Comparison of ENCODE assay signal across 17 cellular contexts in the genomic region with DNA sequence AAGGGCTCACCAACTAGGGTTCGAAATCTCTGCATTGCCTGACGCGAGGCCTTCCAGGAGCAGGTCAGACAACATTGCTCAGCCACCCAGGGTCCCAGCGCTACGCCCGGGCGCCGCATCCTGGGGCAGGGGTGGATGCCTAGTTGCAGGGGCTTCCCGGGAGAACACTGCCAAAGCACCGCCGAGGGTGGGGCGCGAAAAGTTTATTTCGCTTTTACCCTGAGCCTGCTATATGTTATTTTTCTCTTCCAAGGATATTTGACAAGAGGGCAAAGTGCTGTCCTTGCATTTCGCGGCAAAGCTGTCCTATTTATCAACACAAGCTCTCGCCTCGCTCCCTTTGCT. TPM values are rescaled to one million over a fixed set of nuclear protein-coding genes. Genes with fewer than 3 reads are reported as not detected.
DNase-seq lines count a peak whose midpoint lies in the region; ATAC-seq and TF ChIP-seq lines count a peak whose summit lies in the region.
"Had no signal": no experiment of that assay in that cellular context is flagged by ENCODE, and none has a peak within 500 bp of the region (broad histone marks: within the 10 kb centered on the region; RNA-seq: fewer than 3 reads in every experiment).

No MANE protein-coding gene starts in this region.

- H3K9me3 Mint-ChIP-seq in Caco-2 (ENCODE audit: unreplicated experiment): no peaks in the 10 kb centered on the region

- no peak overlapping the region for H3K27ac Mint-ChIP-seq in Caco-2 (ENCODE audit: unreplicated experiment)

- H2AFZ ChIP-seq in GM23248 (no peak overlapping the region), osteoblast (ENCODE audit: low read length) (no peak overlapping the region)

- H3K4me2 ChIP-seq in GM23248 (ENCODE audit: unreplicated experiment) (no peak overlapping the region), osteoblast (ENCODE audit: insufficient read depth, low read length) (no peak overlapping the region)

- H3K9me2 ChIP-seq in GM23248 (ENCODE audit: insufficient read depth): no peaks in the 10 kb centered on the region

- no peak overlapping the region for H3K9ac ChIP-seq in GM23248

- H3K4me1 ChIP-seq in Caco-2 (no peaks in the 10 kb centered on the region), GM23248 (ENCODE audit: insufficient read depth) (no peaks in the 10 kb centered on the region), osteoblast (ENCODE audit: insufficient read depth, low read length) (no peaks in the 10 kb centered on the region)

- H3F3A ChIP-seq in GM23248 (ENCODE audit: insufficient read depth): no peaks in the 10 kb centered on the region

- 1% methylated on average over 18 of the region's 18 CpGs for WGBS in GM23248 (ENCODE audit: low coverage in 1 of 2, low lambda C conversion rate in 2 of 2, missing lambda C conversion rate in 2 of 2), 2 experiments

- peak overlapping the region; percentile 80 for H3K4me3 Mint-ChIP-seq in Caco-2 (ENCODE audit: unreplicated experiment)

- no peaks in the 10 kb centered on the region for H3K79me2 ChIP-seq in GM23248 (ENCODE audit: insufficient read depth)
- H3K79me2 ChIP-seq in osteoblast (ENCODE audit: insufficient read depth, low read length): no peaks in the 10 kb centered on the region

- ATAC-seq in left lobe of liver (no peak), GM18861 (IDR thresholded peaks at IDR 0.05; ENCODE audit: unreplicated experiment) (no peak), GM18498 (IDR thresholded peaks at IDR 0.05; ENCODE audit: unreplicated experiment) (no peak)

- BruUV-seq in Caco-2 (replicated peaks; lab: Mats Ljungman, UMichigan): no TSS peak

- H3K27me3 ChIP-seq in Caco-2 (replicated peaks; ENCODE audit: control insufficient read depth, insufficient read depth, low read length) (no peaks in the 10 kb centered on the region; the same call in 1 of the 2 replicates), GM23248 (replicated peaks; ENCODE audit: insufficient read depth) (peaks cover 79% of the 10 kb centered on the region), osteoblast (ENCODE audit: insufficient read depth, low read length) (peaks cover 78% of the 10 kb centered on the region)

- H3K27me3 Mint-ChIP-seq in Caco-2 (ENCODE audit: insufficient read depth, unreplicated experiment): peaks cover 22% of the 10 kb centered on the region

- H3K4me3 ChIP-seq in Caco-2 (ENCODE audit: low read depth, low read length): peak overlapping the region; percentile 22
- no peak overlapping the region for H3K4me3 ChIP-seq in GM23248
- peak overlapping the region; percentile 15 for H3K4me3 ChIP-seq in coronary artery
- H3K4me3 ChIP-seq in osteoblast (ENCODE audit: insufficient read depth, low read length): no peak overlapping the region
- H3K4me3 ChIP-seq: lung had no signal

- no peak for DNase-seq in Caco-2
- peak; percentile 10 for DNase-seq in GM23248
- no peak for DNase-seq in coronary artery (ENCODE audit: low spot score)
- DNase-seq in osteoblast (ENCODE audit: insufficient read length, low spot score, missing footprints): peak; percentile 80
- DNase-seq in left lobe of liver (ENCODE audit: low spot score): no peak
- DNase-seq in COLO829 (ENCODE audit: low spot score): no peak
- DNase-seq: amygdala; GOT3; SHP77; stimulated activated CD4-positive, alpha-beta T cell treated with anti-CD3 and anti-CD28 coated beads, Interleukin-1b, Interleukin-23, amount 100 ng/mL, for 48 hours had no signal

- TF ChIP-seq CTCF in Caco-2 (IDR thresholded peaks at IDR 0.05; ENCODE audit: insufficient read depth in 1 of 2, low read depth in 1 of 2, low read length in 1 of 2, severe bottlenecking in 1 of 2, unreplicated experiment in 1 of 2): no peak
- TF ChIP-seq CTCF in coronary artery (IDR thresholded peaks at IDR 0.05): no peak
- no peak for TF ChIP-seq CTCF in osteoblast (IDR thresholded peaks at IDR 0.05; ENCODE audit: extremely low read depth, low read depth, low read length)

- no peaks in the 10 kb centered on the region for H4K20me1 ChIP-seq in GM23248 (ENCODE audit: insufficient read depth)
- no peaks in the 10 kb centered on the region for H4K20me1 ChIP-seq in osteoblast (ENCODE audit: insufficient read depth, low read length)

- POLR2A ChIA-PET in Caco-2 (lab: Charles Lee): no interaction called here

- H3K4me1 Mint-ChIP-seq in Caco-2 (ENCODE audit: low read depth, unreplicated experiment): no peaks in the 10 kb centered on the region

- CTCF ChIA-PET in Caco-2 (lab: Charles Lee): no interaction called here

- intact Hi-C loops in Caco-2 (cut with micrococcal nuclease; ENCODE audit: unreplicated experiment): no loop called here

- H3K9me3 ChIP-seq in Caco-2 (no peaks in the 10 kb centered on the region), GM23248 (ENCODE audit: low read depth) (no peaks in the 10 kb centered on the region), osteoblast (ENCODE audit: low read depth, low read length) (no peaks in the 10 kb centered on the region)
- H3K9me3 ChIP-seq: pancreas had no signal

- in situ Hi-C loops in GM23248 (cut with MboI): no loop called here

- H3K36me3 ChIP-seq in Caco-2 (ENCODE audit: control insufficient read depth, insufficient read depth, low read length) (no peaks in the 10 kb centered on the region), GM23248 (ENCODE audit: low read depth) (no peaks in the 10 kb centered on the region), osteoblast (ENCODE audit: insufficient read depth, low read length) (no peaks in the 10 kb centered on the region)
- H3K36me3 ChIP-seq: pancreas had no signal

- H3K36me3 Mint-ChIP-seq in Caco-2 (ENCODE audit: insufficient read depth, unreplicated experiment): no peaks in the 10 kb centered on the region

- H3K27ac ChIP-seq in GM23248 (no peak overlapping the region), coronary artery (no peak overlapping the region), osteoblast (ENCODE audit: low read depth, low read length) (no peak overlapping the region)
- H3K27ac ChIP-seq: C4-2B, pancreas, VCaP had no signal

RNA-seq across cellular contexts. Expression of a gene that starts 0.5 kb away (rescaled TPM):
- total RNA-seq in Caco-2 (2022): not detected in 2 replicates
- total RNA-seq in GM23248 (2014; rRNA removed; shearing (Covaris generic)): not detected in 2 replicates
- polyA plus RNA-seq in GM23248 (2016; fragmentation: Nextera tagmentation; extraction: Ambion mirVana): not detected in 2 replicates
- total RNA-seq in osteoblast: not detected in 2 replicates
- total RNA-seq in left lobe of liver: not detected
- total RNA-seq: HT-29, lung, pancreas had no signal
- polyA plus RNA-seq: lung, pancreas had no signal

Comparison
In these comparisons a context has a peak if more than half of its experiments do, and no peak if none do; other contexts are left out.
1. DNase-seq: peak in GM23248 (single experiment) and osteoblast (single experiment); none in Caco-2 (0 of 2), coronary artery (single experiment), left lobe of liver (single experiment) and COLO829 (single experiment).
2. H3K4me3 ChIP-seq: peak in Caco-2 (single experiment) and coronary artery (single experiment); none in GM23248 (single experiment) and osteoblast (single experiment).